Comparison of ENCODE assay signal across 24 cellular contexts in the genomic region with DNA sequence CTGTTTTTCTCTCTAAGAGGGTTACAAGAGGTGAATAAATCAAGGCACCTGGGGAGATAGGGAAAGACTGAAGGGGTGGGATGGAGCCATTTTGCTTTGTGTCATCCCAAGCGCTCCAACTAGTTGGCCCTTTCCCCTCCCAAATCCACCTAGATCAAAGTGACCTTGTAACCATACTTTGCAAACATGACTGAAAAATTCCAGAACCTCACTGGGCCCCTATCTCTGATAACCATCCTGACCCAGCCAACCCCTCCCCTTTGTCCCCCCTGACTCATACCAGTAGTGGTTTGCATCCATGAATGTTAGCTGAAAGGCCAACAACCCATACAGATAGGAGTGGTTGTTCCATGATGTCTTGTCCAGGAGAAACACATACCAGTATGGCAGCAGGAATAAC.
"Had no signal": no experiment of that assay in that cellular context is flagged by ENCODE, and none has a peak within 500 bp of the region (broad histone marks: within the 10 kb centered on the region; RNA-seq: fewer than 3 reads in every experiment).

No MANE protein-coding gene starts in this region.

- H3K4me3 Mint-ChIP-seq: activated naive CD4-positive, alpha-beta T cell treated with anti-CD3 and anti-CD28 coated beads, Interleukin-2, amount 50 U/mL, for 24 hours; memory B cell; T-helper 1 cell treated with Interleukin-12 subunit alpha and Interleukin-12 subunit beta and Interleukin-4 antibody, amounts not matched to agents 30 μg/mL and 1 μg/mL, for 36 hours had no signal

- DNase-seq: activated CD4-positive, alpha-beta T cell treated with anti-CD3 and anti-CD28 coated beads for 1 hour; activated CD4-positive, alpha-beta T cell treated with anti-CD3 and anti-CD28 coated beads, Interleukin-2, amount 50 U/mL, for 48 hours; activated effector memory CD4-positive, alpha-beta T cell treated with anti-CD3 and anti-CD28 coated beads, Interleukin-2, amount 50 U/mL, for 16 hours; amygdala; dermis blood vessel endothelial cell; effector memory CD4-positive, alpha-beta T cell; heart right ventricle; left ventricle myocardium superior; retina; stimulated activated CD4-positive, alpha-beta T cell treated with anti-CD3 and anti-CD28 coated beads, Interleukin-12 subunit alpha, Interleukin-12 subunit beta, amount 100 ng/mL, for 4 hours; stimulated activated CD4-positive, alpha-beta T cell treated with anti-CD3 and anti-CD28 coated beads, Interleukin-1b, Interleukin-23, amount 100 ng/mL, for 48 hours; stimulated activated CD8-positive, alpha-beta memory T cell treated with anti-CD3 and anti-CD28 coated beads, Interleukin-4, amount 100 ng/mL, for 48 hours; stimulated activated naive CD4-positive, alpha-beta T cell treated with Interleukin-2 at 50 U/mL for 16 hours; substantia nigra; tibial artery had no signal

- H3K27me3 ChIP-seq: esophagus muscularis mucosa, gastroesophageal sphincter, heart right ventricle, tibial artery had no signal

- H3K9me3 Mint-ChIP-seq: activated naive CD4-positive, alpha-beta T cell treated with anti-CD3 and anti-CD28 coated beads, Interleukin-2, amount 50 U/mL, for 24 hours; memory B cell; neural crest cell; T-helper 1 cell treated with Interleukin-12 subunit alpha and Interleukin-12 subunit beta and Interleukin-4 antibody, amounts not matched to agents 30 μg/mL and 1 μg/mL, for 36 hours had no signal

- H3K9me3 ChIP-seq: esophagus muscularis mucosa, gastroesophageal sphincter, heart right ventricle, tibial artery had no signal

- H3K27ac ChIP-seq: esophagus muscularis mucosa, gastroesophageal sphincter, heart right ventricle, tibial artery, VCaP had no signal

- H3K4me3 ChIP-seq: esophagus muscularis mucosa, gastroesophageal sphincter, heart right ventricle, tibial artery had no signal

- H3K27ac Mint-ChIP-seq: memory B cell; T-helper 1 cell treated with Interleukin-12 subunit alpha and Interleukin-12 subunit beta and Interleukin-4 antibody, amounts not matched to agents 30 μg/mL and 1 μg/mL, for 36 hours had no signal

- H3K27me3 Mint-ChIP-seq: activated naive CD4-positive, alpha-beta T cell treated with anti-CD3 and anti-CD28 coated beads, Interleukin-2, amount 50 U/mL, for 24 hours; memory B cell had no signal

- FAIRE-seq: endothelial cell of umbilical vein, urothelium cell line had no signal

- ATAC-seq: gastroesophageal sphincter, heart right ventricle, left ventricle myocardium superior had no signal
